14 cellular contexts compared by ENCODE assay signal in the genomic region with DNA sequence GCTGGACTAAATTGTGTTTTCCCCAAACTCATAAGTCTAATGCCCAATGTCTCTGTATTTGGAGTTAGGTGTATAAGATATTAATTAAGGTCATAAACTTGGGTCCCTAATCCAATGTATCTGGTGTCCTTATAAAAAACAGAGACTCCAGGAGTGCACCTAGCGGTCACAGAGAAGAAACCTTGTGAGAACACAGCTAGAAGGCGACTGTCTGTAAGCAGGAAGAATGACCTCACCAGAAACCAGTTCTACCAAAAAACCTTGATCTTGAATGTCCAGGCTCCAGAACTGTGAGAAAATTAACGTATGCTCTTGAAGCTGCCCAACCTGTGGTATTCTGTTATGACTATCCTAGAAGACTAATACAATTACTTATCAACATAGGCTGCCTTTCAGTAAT.
DNase-seq lines count a peak whose midpoint lies in the region; ATAC-seq, FAIRE-seq and TF ChIP-seq lines count a peak whose summit lies in the region.
"Had no signal": no experiment of that assay in that cellular context is flagged by ENCODE, and none has a peak within 500 bp of the region (broad histone marks: within the 10 kb centered on the region; RNA-seq: fewer than 3 reads in every experiment).

No MANE protein-coding gene starts in this region.

- TF ChIP-seq CTCF in GM23338 (conservative IDR thresholded peaks at IDR 0.05; ENCODE audit: low read depth in 2 of 2) (no peak), LNCaP clone FGC (IDR thresholded peaks at IDR 0.05; ENCODE audit: control insufficient read depth, extremely low read depth, insufficient read depth) (no peak), pancreas (IDR thresholded peaks at IDR 0.05) (peak in 1 of 4 donors; percentile 12), upper lobe of right lung (IDR thresholded peaks at IDR 0.05) (no peak)

- H3K79me2 ChIP-seq in GM23338 (replicated peaks; ENCODE audit: insufficient read depth) = no peaks in the 10 kb centered on the region

- H3K27ac Mint-ChIP-seq in GM23338 = no peak overlapping the region
- H3K27ac Mint-ChIP-seq: CD4-positive, CD25-positive, alpha-beta regulatory T cell; IgD-negative memory B cell had no signal

- no peaks in the 10 kb centered on the region for H4K20me1 ChIP-seq in GM23338 (replicated peaks; ENCODE audit: insufficient read depth)
- H4K20me1 ChIP-seq: BLaER1 had no signal

- 31 to 34% methylated on average over 3 of the region's 3 CpGs for WGBS in pancreas, 2 donors

- H2AFZ ChIP-seq in GM23338 = no peak overlapping the region

- in situ Hi-C loops in SK-MEL-5 (cut with HindIII; ENCODE audit: low pct_unique_long_range_greater_than_20kb, low sequenced_read_pairs) = no loop called here

- intact Hi-C loops in pancreas (cut with DNase I) (no loop called here), upper lobe of right lung (cut with DNase I) (no loop called here), left colon (cut with DNase I, micrococcal nuclease) (no loop called here)

- H3K9me2 ChIP-seq in GM23338 (ENCODE audit: insufficient read depth) = no peaks in the 10 kb centered on the region; the same call in 1 of the 2 replicates

- no peaks in the 10 kb centered on the region for H3K9me3 Mint-ChIP-seq in GM23338

- H3K36me3 Mint-ChIP-seq in GM23338 (ENCODE audit: low read depth) = no peaks in the 10 kb centered on the region
- H3K36me3 Mint-ChIP-seq: CD4-positive, CD25-positive, alpha-beta regulatory T cell had no signal

- no peak for FAIRE-seq in pancreas (lab: Jason Lieb, UNC)
- FAIRE-seq: H54 had no signal

- no peaks in the 10 kb centered on the region for H3K36me3 ChIP-seq in GM23338 (ENCODE audit: insufficient read depth)
- H3K36me3 ChIP-seq in pancreas = no peaks in the 10 kb centered on the region
- H3K36me3 ChIP-seq in upper lobe of right lung = no peaks in the 10 kb centered on the region
- H3K36me3 ChIP-seq: BLaER1 had no signal

- H3K4me3 Mint-ChIP-seq in GM23338 = no peak overlapping the region
- H3K4me3 Mint-ChIP-seq: CD4-positive, CD25-positive, alpha-beta regulatory T cell; IgD-negative memory B cell had no signal

- H3K9me3 ChIP-seq in pancreas = no peaks in the 10 kb centered on the region
- no peaks in the 10 kb centered on the region for H3K9me3 ChIP-seq in upper lobe of right lung
- H3K9me3 ChIP-seq: BLaER1 had no signal

- H3K27me3 ChIP-seq in GM23338 (ENCODE audit: insufficient read depth) = no peaks in the 10 kb centered on the region
- no peaks in the 10 kb centered on the region for H3K27me3 ChIP-seq in pancreas
- H3K27me3 ChIP-seq in upper lobe of right lung = no peaks in the 10 kb centered on the region
- H3K27me3 ChIP-seq: BLaER1 had no signal

- H3K27me3 Mint-ChIP-seq in GM23338 (ENCODE audit: insufficient read depth, low read depth, poor library complexity) = no peaks in the 10 kb centered on the region
- H3K27me3 Mint-ChIP-seq: CD4-positive, CD25-positive, alpha-beta regulatory T cell; IgD-negative memory B cell had no signal

- no peaks in the 10 kb centered on the region for H3F3A ChIP-seq in GM23338 (replicated peaks; ENCODE audit: low read depth)

- ATAC-seq in GM23338 (no peak), pancreas (peak; percentile 91 to 98 (median 94)), HG03280 (IDR thresholded peaks at IDR 0.05; ENCODE audit: unreplicated experiment) (no peak), upper lobe of right lung (no peak), left colon (no peak)
- ATAC-seq: HCT116 had no signal

- peak; percentile 1 for DNase-seq in GM23338 (ENCODE audit: low spot score)
- DNase-seq in LNCaP clone FGC (ENCODE audit: low read depth) = peak; percentile 34
- DNase-seq in SK-MEL-5 (ENCODE audit: low read depth, low spot score) = peak; percentile 2
- peak in 2 of 6 donors; percentile 20 to 45 for DNase-seq in pancreas
- DNase-seq in upper lobe of right lung = no peak
- no peak for DNase-seq in left colon
- DNase-seq: AML-193; CD4-positive, CD25-positive, alpha-beta regulatory T cell; DMS53 had no signal

- H3K4me3 ChIP-seq in GM23338 (no peak overlapping the region), LNCaP clone FGC (ENCODE audit: low read depth, low read length) (no peak overlapping the region), pancreas (no peak overlapping the region), upper lobe of right lung (no peak overlapping the region)
- H3K4me3 ChIP-seq: BLaER1 had no signal

- H3K27ac ChIP-seq in GM23338 (ENCODE audit: low read depth) (no peak overlapping the region), pancreas (no peak overlapping the region), upper lobe of right lung (no peak overlapping the region)
- H3K27ac ChIP-seq: BLaER1 had no signal

- H3K4me1 Mint-ChIP-seq in GM23338 = peaks cover 2% of the 10 kb centered on the region; the same call in 2 of the 3 replicates
- H3K4me1 Mint-ChIP-seq: CD4-positive, CD25-positive, alpha-beta regulatory T cell; IgD-negative memory B cell had no signal

- no peak overlapping the region for H3K4me2 ChIP-seq in GM23338
- H3K4me2 ChIP-seq: BLaER1 had no signal

- H3K4me1 ChIP-seq in GM23338 (ENCODE audit: insufficient read depth) = no peaks in the 10 kb centered on the region
- H3K4me1 ChIP-seq in pancreas = no peaks in the 10 kb centered on the region
- no peaks in the 10 kb centered on the region for H3K4me1 ChIP-seq in upper lobe of right lung
- H3K4me1 ChIP-seq: BLaER1 had no signal

TF ChIP-seq in GM23338, 12 proteins besides CTCF, POLR2A, EP300 and RAD21 (continues in another document):
- TF ChIP-seq ZNF462 (CRISPR knock-in tag; IDR thresholded peaks at IDR 0.05) = no peak
- TF ChIP-seq ZNF331 (CRISPR knock-in tag; IDR thresholded peaks at IDR 0.05; ENCODE audit: low read depth) = no peak
- no peak for TF ChIP-seq POLR2AphosphoS5 (IDR thresholded peaks at IDR 0.05; ENCODE audit: low read depth)
- TF ChIP-seq ZNF114 (CRISPR knock-in tag; IDR thresholded peaks at IDR 0.05) = no peak

Comparison
In these comparisons a context has a peak if more than half of its experiments do, and no peak if none do; other contexts are left out.
1. ATAC-seq: peak in pancreas (4 of 4); none in GM23338 (single experiment), HG03280 (single experiment), upper lobe of right lung (single experiment) and left colon (single experiment).
2. DNase-seq: peak in GM23338 (single experiment), LNCaP clone FGC (single experiment) and SK-MEL-5 (single experiment); none in upper lobe of right lung (single experiment) and left colon (0 of 2).